13 cellular contexts compared by ENCODE assay signal in the genomic region with DNA sequence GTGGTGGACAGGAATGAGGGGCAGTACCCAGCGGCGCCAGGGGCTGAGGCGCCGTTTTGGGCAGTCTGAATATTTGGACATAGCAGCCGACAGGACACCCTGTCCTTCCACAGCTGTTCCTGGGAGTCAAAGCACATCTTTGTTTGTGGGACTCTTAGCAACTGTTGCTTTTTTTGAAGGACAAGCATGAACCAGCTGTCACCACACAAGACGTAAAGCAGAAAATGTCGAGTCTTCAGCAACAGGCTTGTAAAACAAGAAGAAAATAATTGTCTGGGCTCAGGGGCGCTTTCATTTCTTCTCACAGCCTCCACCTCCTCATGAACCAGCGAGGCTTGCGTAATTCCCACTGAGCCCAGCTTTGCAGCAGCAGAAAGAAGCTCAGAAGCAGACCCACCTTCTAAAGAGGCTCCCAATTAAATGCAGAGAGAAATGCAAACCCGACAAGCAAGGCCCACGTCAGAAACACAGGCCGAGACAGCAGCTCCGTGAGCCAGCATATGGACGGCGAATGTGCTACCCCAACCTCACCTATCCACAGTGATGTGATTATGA.
DNase-seq lines count a peak whose midpoint lies in the region; ATAC-seq, FAIRE-seq and TF ChIP-seq lines count a peak whose summit lies in the region.
"Had no signal": no experiment of that assay in that cellular context is flagged by ENCODE, and none has a peak within 500 bp of the region (broad histone marks: within the 10 kb centered on the region; RNA-seq: fewer than 3 reads in every experiment).

No MANE protein-coding gene starts in this region.

- TF ChIP-seq POLR2A in gastroesophageal sphincter (IDR thresholded peaks at IDR 0.05): no peak
- no peak for TF ChIP-seq POLR2A in ovary (IDR thresholded peaks at IDR 0.05)

- peaks cover 0 to 20% (median 10%) of the 10 kb centered on the region in 3 donors for H3K4me1 ChIP-seq in gastroesophageal sphincter
- peaks cover 3% of the 10 kb centered on the region for H3K4me1 ChIP-seq in ovary (ENCODE audit: insufficient read depth)
- H3K4me1 ChIP-seq: BE2C, uterus had no signal

- H3K27ac ChIP-seq in gastroesophageal sphincter (peak overlapping the region; percentile 30 to 83 (median 76)), ovary (no peak overlapping the region)

- FAIRE-seq in RCC 7860 (lab: Jason Lieb, UNC): no peak
- FAIRE-seq: TTC549 had no signal

- H3K36me3 ChIP-seq in gastroesophageal sphincter: no peaks in the 10 kb centered on the region
- H3K36me3 ChIP-seq in ovary: no peaks in the 10 kb centered on the region
- H3K36me3 ChIP-seq in MG63: no peaks in the 10 kb centered on the region
- H3K36me3 ChIP-seq: BE2C, Peyer's patch, uterus had no signal

- peak overlapping the region in 1 of 2 donors; percentile 5 for H3K4me3 ChIP-seq in gastroesophageal sphincter
- H3K4me3 ChIP-seq in ovary: no peak overlapping the region
- H3K4me3 ChIP-seq in MG63: no peak overlapping the region
- H3K4me3 ChIP-seq: Peyer's patch, uterus had no signal

- 25 to 49% methylated on average over 9 to 12 of the region's 16 CpGs for WGBS in gastroesophageal sphincter (ENCODE audit: low coverage in 1 of 2), 2 donors
- WGBS in ovary, 3 donors: 32 to 54% (median 34%) methylated on average over 16 of the region's 16 CpGs

- H3K9me3 ChIP-seq in gastroesophageal sphincter: no peaks in the 10 kb centered on the region
- H3K9me3 ChIP-seq in ovary: no peaks in the 10 kb centered on the region
- H3K9me3 ChIP-seq in MG63: no peaks in the 10 kb centered on the region; the same call in 1 of the 2 replicates
- H3K9me3 ChIP-seq: Peyer's patch, uterus had no signal

- TF ChIP-seq CTCF in gastroesophageal sphincter (IDR thresholded peaks at IDR 0.05) (peak in 1 of 4 experiments; percentile 11), ovary (IDR thresholded peaks at IDR 0.05) (no peak)

- TF ChIP-seq EP300 in gastroesophageal sphincter (IDR thresholded peaks at IDR 0.05) (no peak), ovary (IDR thresholded peaks at IDR 0.05) (no peak)

- DNase-seq in DMS114 treated with DMSO at 0.1 percent for 48 hours (lab: John Stamatoyannopoulos, UW; ENCODE audit: unreplicated experiment): peak; percentile 17
- DNase-seq in NOMO-1 treated with DMSO at 0.1 percent for 48 hours (lab: John Stamatoyannopoulos, UW; ENCODE audit: unreplicated experiment): peak; percentile 70
- DNase-seq in pons (ENCODE audit: low spot score): peak; percentile 53
- DNase-seq in RCC 7860 (ENCODE audit: low spot score): no peak
- DNase-seq in ovary: no peak
- no peak for DNase-seq in MG63
- DNase-seq: BE2C had no signal

- ATAC-seq in gastroesophageal sphincter: peak; percentile 92
- ATAC-seq in HG03432 (IDR thresholded peaks at IDR 0.05; ENCODE audit: unreplicated experiment): no peak
- ATAC-seq: sciatic nerve had no signal

- intact Hi-C loops in ovary (cut with DNase I): no loop called here

- no peaks in the 10 kb centered on the region for H3K27me3 ChIP-seq in gastroesophageal sphincter
- no peaks in the 10 kb centered on the region for H3K27me3 ChIP-seq in ovary
- H3K27me3 ChIP-seq in MG63: no peaks in the 10 kb centered on the region
- H3K27me3 ChIP-seq: BE2C, Peyer's patch, uterus had no signal

Comparison
In these comparisons a context has a peak if more than half of its experiments do, and no peak if none do; other contexts are left out.
1. DNase-seq: peak in DMS114 treated with DMSO at 0.1 percent for 48 hours (single experiment), NOMO-1 treated with DMSO at 0.1 percent for 48 hours (single experiment) and pons (single experiment); none in RCC 7860 (single experiment), ovary (0 of 5) and MG63 (single experiment).
2. H3K27ac ChIP-seq: peak in gastroesophageal sphincter (4 of 4); none in ovary (0 of 2).